Comparison of ENCODE assay signal across 29 cellular contexts in genomic region chrX:14006489-14006888, GRCh38.
"Had no signal": no experiment of that assay in that cellular context is flagged by ENCODE, and none has a peak within 500 bp of the region (broad histone marks: within the 10 kb centered on the region; RNA-seq: fewer than 3 reads in every experiment).

No MANE protein-coding gene starts in this region.

- H3K9me3 ChIP-seq: SJSA1 had no signal

- DNase-seq: Kasumi-1, MM.1S, MV-4-11, NCI-H1048, NCI-H1105, NCI-H1417, NCI-H1436 treated with DMSO at 0.1 percent for 48 hours, NCI-H1694, NCI-H187 treated with DMSO at 0.1 percent for 48 hours, NCI-H2029 treated with DMSO at 0.1 percent for 48 hours, NCI-H226, NCI-H446, NCI-H510A, NCI-H524 treated with DMSO at 0.1 percent for 48 hours, NCI-H69, NCI-H774, Right ventricle myocardium superior, RPMI8226, SIG-M5, SW 1271, T-cell had no signal

- ATAC-seq: K562, T-cell had no signal

- H3K27ac ChIP-seq: HL-60, KMS-11, SJSA1, SK-N-MC had no signal

- H3K9ac ChIP-seq: KMS-11 had no signal

- H3K4me1 ChIP-seq: SJSA1 had no signal

- H3K27me3 Mint-ChIP-seq: IgD-negative memory B cell, T-cell had no signal

- FAIRE-seq: HTR-8/SVneo, K562, RCC 7860 had no signal

- H3K9me3 Mint-ChIP-seq: T-cell had no signal

- H3K4me3 Mint-ChIP-seq: IgD-negative memory B cell, T-cell had no signal

- H3K4me2 ChIP-seq: KMS-11 had no signal

- H3K27me3 ChIP-seq: SJSA1 had no signal

- H3K4me1 Mint-ChIP-seq: IgD-negative memory B cell had no signal

- H3K27ac Mint-ChIP-seq: T-cell had no signal

- H3K4me3 ChIP-seq: K562, SJSA1, SK-N-MC had no signal

- H3K36me3 ChIP-seq: SJSA1 had no signal
